8 cellular contexts compared by ENCODE assay signal in genomic region chr13:38687246-38688229, GRCh38. TPM values are rescaled to one million over a fixed set of nuclear protein-coding genes. Genes with fewer than 3 reads are reported as not detected.
DNase-seq lines count a peak whose midpoint lies in the region; ATAC-seq, FAIRE-seq and TF ChIP-seq lines count a peak whose summit lies in the region.

No MANE protein-coding gene starts in this region.

- H3K4me3 Mint-ChIP-seq in activated T-helper 1 cell treated with anti-CD3 and anti-CD28 coated beads, Interleukin-12 subunit alpha, Interleukin-12 subunit beta, Interleukin-2, Interleukin-4 antibody, amounts not matched to agents 30 ng/mL and 10 ng/mL and 1 ng/mL, durations not matched to agents 14 hours and 24 hours and 36 hours, result no peak overlapping the region
- H3K4me3 Mint-ChIP-seq in activated T-cell treated with anti-CD3 and anti-CD28 coated beads, Interleukin-2, amount 50 U/mL, for 24 hours, result no peak overlapping the region

- H3K27me3 ChIP-seq in HUES6 (ENCODE audit: control insufficient read depth, insufficient read depth, low read length) (peaks cover 23% of the 10 kb centered on the region), mucosa of stomach (ENCODE audit: control insufficient read depth, insufficient read depth, low read length) (peaks cover 28% of the 10 kb centered on the region)

- DNase-seq in A549 (ENCODE audit: low read depth in 1 of 2, low spot score in 1 of 2) (peak in 1 of 2 experiments; percentile 11), epithelial cell of esophagus (ENCODE audit: low read depth) (peak; percentile 34), NK-92 (lab: John Stamatoyannopoulos, UW; ENCODE audit: unreplicated experiment) (no peak), NOMO-1 treated with DMSO at 0.1 percent for 48 hours (lab: John Stamatoyannopoulos, UW; ENCODE audit: unreplicated experiment) (no peak)
- DNase-seq in activated T-helper 1 cell treated with anti-CD3 and anti-CD28 coated beads, Interleukin-12 subunit alpha, Interleukin-12 subunit beta, Interleukin-2, Interleukin-4 antibody, amounts not matched to agents 30 ng/mL and 10 ng/mL and 1 ng/mL, durations not matched to agents 14 hours and 24 hours and 36 hours (ENCODE audit: low spot score), result no peak
- no peak for DNase-seq in activated T-cell treated with anti-CD3 and anti-CD28 coated beads, Interleukin-2, amount 50 U/mL, for 24 hours

- TF ChIP-seq POLR2A in A549 (IDR thresholded peaks at IDR 0.05; ENCODE audit: low read length), result no peak

- CTCF ChIA-PET in A549 (lab: Yijun Ruan, JAX), result interaction anchor here (0.7 kb wide), 1 partner anchor 10 kb away, joined by 3 read pairs; no protein-coding TSS in a partner anchor

- ATAC-seq in A549, result peak in 1 of 2 experiments; percentile 65; a peak in 4 of 6 replicates

- H3K4me2 ChIP-seq in A549, result peak overlapping the region; percentile 46

- H3K9me3 Mint-ChIP-seq in activated T-helper 1 cell treated with anti-CD3 and anti-CD28 coated beads, Interleukin-12 subunit alpha, Interleukin-12 subunit beta, Interleukin-2, Interleukin-4 antibody, amounts not matched to agents 30 ng/mL and 10 ng/mL and 1 ng/mL, durations not matched to agents 14 hours and 24 hours and 36 hours, result no peaks in the 10 kb centered on the region
- H3K9me3 Mint-ChIP-seq in activated T-cell treated with anti-CD3 and anti-CD28 coated beads, Interleukin-2, amount 50 U/mL, for 24 hours, result no peaks in the 10 kb centered on the region

- no peaks in the 10 kb centered on the region for H3K4me1 Mint-ChIP-seq in activated T-helper 1 cell treated with anti-CD3 and anti-CD28 coated beads, Interleukin-12 subunit alpha, Interleukin-12 subunit beta, Interleukin-2, Interleukin-4 antibody, amounts not matched to agents 30 ng/mL and 10 ng/mL and 1 ng/mL, durations not matched to agents 14 hours and 24 hours and 36 hours (ENCODE audit: low read depth)
- peaks cover 3% of the 10 kb centered on the region for H3K4me1 Mint-ChIP-seq in activated T-cell treated with anti-CD3 and anti-CD28 coated beads, Interleukin-2, amount 50 U/mL, for 24 hours (ENCODE audit: low read depth)

- TF ChIP-seq RAD21 in A549 (conservative IDR thresholded peaks at IDR 0.05 in 1 of 2, IDR thresholded peaks at IDR 0.05 in 1 of 2), result no peak

- no peak for TF ChIP-seq EP300 in A549 (IDR thresholded peaks at IDR 0.05)

- no peak overlapping the region for H3K27ac Mint-ChIP-seq in activated T-helper 1 cell treated with anti-CD3 and anti-CD28 coated beads, Interleukin-12 subunit alpha, Interleukin-12 subunit beta, Interleukin-2, Interleukin-4 antibody, amounts not matched to agents 30 ng/mL and 10 ng/mL and 1 ng/mL, durations not matched to agents 14 hours and 24 hours and 36 hours
- H3K27ac Mint-ChIP-seq in activated T-cell treated with anti-CD3 and anti-CD28 coated beads, Interleukin-2, amount 50 U/mL, for 24 hours, result no peak overlapping the region

- intact Hi-C loops in activated T-helper 1 cell treated with anti-CD3 and anti-CD28 coated beads, Interleukin-12 subunit alpha, Interleukin-12 subunit beta, Interleukin-2, Interleukin-4 antibody, amounts not matched to agents 30 ng/mL and 10 ng/mL and 1 ng/mL, durations not matched to agents 14 hours and 24 hours and 36 hours (cut with micrococcal nuclease), result no loop called here

- no peaks in the 10 kb centered on the region for H3K36me3 Mint-ChIP-seq in activated T-helper 1 cell treated with anti-CD3 and anti-CD28 coated beads, Interleukin-12 subunit alpha, Interleukin-12 subunit beta, Interleukin-2, Interleukin-4 antibody, amounts not matched to agents 30 ng/mL and 10 ng/mL and 1 ng/mL, durations not matched to agents 14 hours and 24 hours and 36 hours (ENCODE audit: low read depth)
- H3K36me3 Mint-ChIP-seq in activated T-cell treated with anti-CD3 and anti-CD28 coated beads, Interleukin-2, amount 50 U/mL, for 24 hours (ENCODE audit: low read depth), result no peaks in the 10 kb centered on the region

- H3K4me1 ChIP-seq in A549 (no peaks in the 10 kb centered on the region), HUES6 (ENCODE audit: control insufficient read depth, insufficient read depth, low read length) (peaks cover 12% of the 10 kb centered on the region), mucosa of stomach (ENCODE audit: control insufficient read depth, insufficient read depth, low read length) (peaks cover 14% of the 10 kb centered on the region)

- TF ChIP-seq CTCF in A549 (IDR thresholded peaks at IDR 0.05) (no peak), epithelial cell of esophagus (IDR thresholded peaks at IDR 0.05; ENCODE audit: insufficient read depth, low read depth, low read length, missing control alignments) (no peak)

- 10% methylated on average over 2 of the region's 80 CpGs for WGBS in A549 (ENCODE audit: missing lambda C conversion rate)

- peaks cover 6% of the 10 kb centered on the region for H3K36me3 ChIP-seq in HUES6 (ENCODE audit: control insufficient read depth, insufficient read depth, low read length)
- no peaks in the 10 kb centered on the region for H3K36me3 ChIP-seq in mucosa of stomach (ENCODE audit: control insufficient read depth, insufficient read depth, low read length)

- H3K4me3 ChIP-seq in A549 (peak overlapping the region; percentile 24; the same call in 1 of the 3 replicates), HUES6 (ENCODE audit: low read depth, low read length) (peak overlapping the region; percentile 81), epithelial cell of esophagus (ENCODE audit: low read length) (peak overlapping the region; percentile 51), mucosa of stomach (ENCODE audit: low read length) (peak overlapping the region; percentile 27)

- no peak overlapping the region for H3K27ac ChIP-seq in A549
- no peak overlapping the region for H3K27ac ChIP-seq in HUES6 (ENCODE audit: low read depth, low read length)

- H3K9me3 ChIP-seq in A549 (no peaks in the 10 kb centered on the region), HUES6 (ENCODE audit: control insufficient read depth, insufficient read depth, low read depth, low read length) (no peaks in the 10 kb centered on the region), mucosa of stomach (ENCODE audit: control insufficient read depth, low read length) (no peaks in the 10 kb centered on the region)

- no peak for FAIRE-seq in A549 (lab: Jason Lieb, UNC)

- peak overlapping the region; percentile 60 for H3K9ac ChIP-seq in HUES6 (ENCODE audit: low read length)
- no peak overlapping the region for H3K9ac ChIP-seq in mucosa of stomach (ENCODE audit: low read length)

- H3K27me3 Mint-ChIP-seq in activated T-helper 1 cell treated with anti-CD3 and anti-CD28 coated beads, Interleukin-12 subunit alpha, Interleukin-12 subunit beta, Interleukin-2, Interleukin-4 antibody, amounts not matched to agents 30 ng/mL and 10 ng/mL and 1 ng/mL, durations not matched to agents 14 hours and 24 hours and 36 hours (ENCODE audit: insufficient read depth), result peaks cover 23% of the 10 kb centered on the region
- H3K27me3 Mint-ChIP-seq in activated T-cell treated with anti-CD3 and anti-CD28 coated beads, Interleukin-2, amount 50 U/mL, for 24 hours, result peaks cover 38% of the 10 kb centered on the region

- POLR2A ChIA-PET in A549 (lab: Yijun Ruan, JAX), result no interaction called here

TF ChIP-seq in A549, 52 proteins besides CTCF, POLR2A, EP300 and RAD21:
- no peak for TF ChIP-seq ZSCAN20 (CRISPR knock-in tag; IDR thresholded peaks at IDR 0.05)
- no peak for TF ChIP-seq USF2 (IDR thresholded peaks at IDR 0.05)

RNA-seq across cellular contexts. Expression of gene FREM2, which starts 0.7 kb away (rescaled TPM):
- not detected in 2 replicates for polyA plus RNA-seq in A549 (2011; rRNA removed)
- not detected in 2 replicates for polyA plus RNA-seq in A549 (2012; cell fraction: cytosol; rRNA removed)
- under 0.01 TPM in 1 of 2 replicates, not detected in the other for polyA plus RNA-seq in A549 (2012; cell fraction: nucleus; rRNA removed)
- not detected in 3 replicates for polyA plus RNA-seq in A549 (2017; fragmentation: RNase III; extraction: RNeasy Plus Mini Kit Qiagen cat#74134 plus additional on column Dnase treatment)
- under 0.01 TPM in 1 of 2 replicates, not detected in the other for polyA minus RNA-seq in A549 (2011; rRNA and poly(A)+ RNA removed)
- 0.05 TPM in 2 replicates for total RNA-seq in activated T-helper 1 cell treated with anti-CD3 and anti-CD28 coated beads, Interleukin-12 subunit alpha, Interleukin-12 subunit beta, Interleukin-2, Interleukin-4 antibody, amounts not matched to agents 30 ng/mL and 10 ng/mL and 1 ng/mL, durations not matched to agents 14 hours and 24 hours and 36 hours

Comparison
In these comparisons a context has a peak if more than half of its experiments do, and no peak if none do; other contexts are left out.
1. H3K4me3 ChIP-seq: peak in every context shown above with its lines; median percentile 81 in HUES6; 51 in epithelial cell of esophagus; 27 in mucosa of stomach; 24 in A549.